1 cellular context compared by ENCODE assay signal in the genomic region with DNA sequence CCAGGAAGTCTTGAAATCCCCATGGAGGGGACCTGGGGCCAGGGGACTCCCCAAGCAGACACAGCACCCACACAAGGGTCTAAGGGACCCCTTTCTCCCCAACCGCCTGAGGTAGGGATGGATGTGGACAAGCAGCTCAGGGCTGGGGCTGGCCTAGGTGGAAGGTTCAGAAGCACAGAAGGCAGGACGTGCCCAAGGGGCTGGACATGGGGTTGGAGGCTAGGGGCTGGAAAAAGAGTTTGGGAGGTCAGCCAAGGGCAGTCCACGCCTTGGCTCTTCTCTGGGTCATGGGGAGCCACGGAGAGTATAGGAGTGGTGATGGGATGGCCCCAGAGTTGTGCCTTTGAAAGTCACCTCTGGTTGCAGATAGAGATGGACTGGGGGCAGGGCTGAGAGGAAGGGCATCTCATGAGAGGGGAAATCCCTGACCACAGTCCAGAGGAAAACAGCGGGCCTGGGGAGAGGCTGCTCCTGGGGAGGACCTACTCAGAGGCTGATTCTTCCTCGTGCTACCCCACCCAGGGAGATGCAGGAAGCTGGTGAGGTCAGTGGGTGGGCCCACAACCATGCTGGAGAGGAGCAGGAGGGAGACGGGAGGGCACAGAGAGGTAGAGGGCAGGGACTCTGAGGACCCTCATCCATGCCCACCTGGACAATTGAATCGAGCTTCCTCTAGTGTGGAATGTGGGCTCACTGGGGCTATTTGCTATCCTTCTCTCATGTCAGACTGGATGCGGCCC.
TF ChIP-seq lines count a peak whose summit lies in the region.

No MANE protein-coding gene starts in this region.

TF ChIP-seq in HEK293, 187 proteins besides CTCF, POLR2A, EP300 and RAD21 (continued from another document):
- TF ChIP-seq ZNF692 (tag by site-specific recombination; IDR thresholded peaks at IDR 0.05) (peak; percentile 56), GLIS1 (tag by site-specific recombination; IDR thresholded peaks at IDR 0.05) (peak; percentile 76), KLF1 (tag by site-specific recombination; IDR thresholded peaks at IDR 0.05) (0 out of 2 replicates have a peak, but pooled peaks have one; percentile 18), ZNF37A (tag by site-specific recombination; IDR thresholded peaks at IDR 0.05) (no peak), ZNF175 (tag by site-specific recombination; IDR thresholded peaks at IDR 0.05) (no peak), ZNF335 (tag by site-specific recombination; conservative IDR thresholded peaks at IDR 0.05) (no peak)
